15 cellular contexts compared by ENCODE assay signal in the genomic region with DNA sequence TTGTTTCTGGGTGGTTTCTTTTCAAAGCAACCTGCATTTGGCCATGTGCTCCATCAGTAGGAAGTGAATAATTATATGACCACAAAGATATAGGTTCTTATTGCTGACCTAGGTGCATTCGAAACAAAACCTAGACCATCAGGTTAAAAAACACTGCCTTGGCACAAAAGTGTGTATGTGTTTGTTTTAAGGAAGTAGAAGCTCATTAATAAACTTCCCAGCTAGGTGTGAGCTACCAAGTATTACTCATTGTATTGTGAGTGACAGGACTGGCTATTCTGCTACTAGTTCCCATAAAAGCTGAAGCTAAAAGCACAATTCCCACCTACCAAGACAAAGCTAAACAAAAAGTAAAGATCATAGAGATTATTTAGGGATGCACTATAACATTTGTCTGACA.
"Had no signal": no experiment of that assay in that cellular context is flagged by ENCODE, and none has a peak within 500 bp of the region (broad histone marks: within the 10 kb centered on the region; RNA-seq: fewer than 3 reads in every experiment).

No MANE protein-coding gene starts in this region.

- DNase-seq: activated CD4-positive, CD25-positive, alpha-beta regulatory T cell treated with anti-CD3 and anti-CD28 coated beads, Interleukin-2, amount 50 U/mL, for 72 hours; activated naive CD4-positive, alpha-beta T cell; anterior cingulate cortex; brain microvascular endothelial cell; cerebellar nuclear complex; effector memory CD4-positive, alpha-beta T cell; left lung; mucosa of descending colon; naive thymus-derived CD4-positive, alpha-beta T cell; ovary; thyroid gland; uterus had no signal

- H3K36me3 Mint-ChIP-seq: naive thymus-derived CD4-positive, alpha-beta T cell; stimulated activated effector memory CD8-positive, alpha-beta T cell treated with anti-CD3 and anti-CD28 coated beads, Interleukin-12 subunit alpha, Interleukin-12 subunit beta, amount 100 ng/mL, for 72 hours had no signal

- ATAC-seq: left lung; mucosa of descending colon; naive thymus-derived CD4-positive, alpha-beta T cell; stimulated activated effector memory CD8-positive, alpha-beta T cell treated with anti-CD3 and anti-CD28 coated beads, Interleukin-12 subunit alpha, Interleukin-12 subunit beta, amount 100 ng/mL, for 72 hours had no signal

- H3K27me3 ChIP-seq: brain microvascular endothelial cell, left lung, ovary, thyroid gland, uterus had no signal

- H3K9me3 ChIP-seq: left lung, mucosa of descending colon, ovary, thyroid gland, uterus had no signal

- H3K4me3 ChIP-seq: left lung, mucosa of descending colon, ovary, thyroid gland, uterus had no signal

- H3K4me1 ChIP-seq: left lung, thyroid gland, uterus had no signal

- FAIRE-seq: islet of Langerhans had no signal

- H3K27ac ChIP-seq: brain microvascular endothelial cell, left lung, ovary, thyroid gland, uterus had no signal

- H3K4me3 Mint-ChIP-seq: activated T-helper 1 cell treated with anti-CD3 and anti-CD28 coated beads, Interleukin-12 subunit alpha, Interleukin-12 subunit beta, Interleukin-2, Interleukin-4 antibody, amounts not matched to agents 30 ng/mL and 10 ng/mL and 1 ng/mL, durations not matched to agents 14 hours and 24 hours and 36 hours; naive thymus-derived CD4-positive, alpha-beta T cell; stimulated activated effector memory CD8-positive, alpha-beta T cell treated with anti-CD3 and anti-CD28 coated beads, Interleukin-12 subunit alpha, Interleukin-12 subunit beta, amount 100 ng/mL, for 72 hours had no signal

- H3K27ac Mint-ChIP-seq: activated T-helper 1 cell treated with anti-CD3 and anti-CD28 coated beads, Interleukin-12 subunit alpha, Interleukin-12 subunit beta, Interleukin-2, Interleukin-4 antibody, amounts not matched to agents 30 ng/mL and 10 ng/mL and 1 ng/mL, durations not matched to agents 14 hours and 24 hours and 36 hours; naive thymus-derived CD4-positive, alpha-beta T cell; stimulated activated effector memory CD8-positive, alpha-beta T cell treated with anti-CD3 and anti-CD28 coated beads, Interleukin-12 subunit alpha, Interleukin-12 subunit beta, amount 100 ng/mL, for 72 hours had no signal

- H3K9me3 Mint-ChIP-seq: activated T-helper 1 cell treated with anti-CD3 and anti-CD28 coated beads, Interleukin-12 subunit alpha, Interleukin-12 subunit beta, Interleukin-2, Interleukin-4 antibody, amounts not matched to agents 30 ng/mL and 10 ng/mL and 1 ng/mL, durations not matched to agents 14 hours and 24 hours and 36 hours; naive thymus-derived CD4-positive, alpha-beta T cell; stimulated activated effector memory CD8-positive, alpha-beta T cell treated with anti-CD3 and anti-CD28 coated beads, Interleukin-12 subunit alpha, Interleukin-12 subunit beta, amount 100 ng/mL, for 72 hours had no signal

- H3K4me1 Mint-ChIP-seq: stimulated activated effector memory CD8-positive, alpha-beta T cell treated with anti-CD3 and anti-CD28 coated beads, Interleukin-12 subunit alpha, Interleukin-12 subunit beta, amount 100 ng/mL, for 72 hours had no signal

- H3K36me3 ChIP-seq: brain microvascular endothelial cell, left lung, ovary, thyroid gland, uterus had no signal
